10 cellular contexts compared by ENCODE assay signal in genomic region chr11:66420671-66421476, GRCh38. TPM values are rescaled to one million over a fixed set of nuclear protein-coding genes. Genes with fewer than 3 reads are reported as not detected.
DNase-seq lines count a peak whose midpoint lies in the region; ATAC-seq and TF ChIP-seq lines count a peak whose summit lies in the region.
"Had no signal": no experiment of that assay in that cellular context is flagged by ENCODE, and none has a peak within 500 bp of the region (broad histone marks: within the 10 kb centered on the region; RNA-seq: fewer than 3 reads in every experiment).

NPAS4 (plus strand) TSS chr11:66421035; CDS start chr11:66421180, 145 bp downstream.

- H3K4me1 Mint-ChIP-seq in brain = peaks cover 45% of the 10 kb centered on the region
- H3K4me1 Mint-ChIP-seq in nephron progenitor cell = peaks cover 19% of the 10 kb centered on the region

- peak within 1 kb of the TSS; percentile 63 to 90 (median 87) for H3K4me3 Mint-ChIP-seq in brain
- H3K4me3 Mint-ChIP-seq in nephron progenitor cell = peak within 1 kb of the TSS; percentile 18
- H3K4me3 Mint-ChIP-seq: activated naive CD8-positive, alpha-beta T cell; stimulated activated effector memory CD8-positive, alpha-beta T cell treated with anti-CD3 and anti-CD28 coated beads, Interleukin-12 subunit alpha, Interleukin-12 subunit beta, amount 100 ng/mL, for 72 hours had no signal

- TF ChIP-seq CTCF in brain (conservative IDR thresholded peaks at IDR 0.05) (no peak), nephron progenitor cell (IDR thresholded peaks at IDR 0.05) (no peak)

- DNase-seq in DMS79 treated with DMSO at 0.1 percent for 48 hours (lab: John Stamatoyannopoulos, UW) (peak; percentile 73), NCI-H128 (lab: John Stamatoyannopoulos, UW; ENCODE audit: unreplicated experiment) (peak; percentile 72), nephron progenitor cell (peak; percentile 26), NCI-H187 (lab: John Stamatoyannopoulos, UW) (no peak)

- ATAC-seq in GM19035 (IDR thresholded peaks at IDR 0.05; ENCODE audit: unreplicated experiment) (no peak), HG03520 (IDR thresholded peaks at IDR 0.05; ENCODE audit: unreplicated experiment) (no peak)

- H3K27ac Mint-ChIP-seq in brain (peak within 1 kb of the TSS in 4 of 5 experiments; percentile 41 to 96 (median 77)), nephron progenitor cell (no peak within 1 kb of the TSS)
- H3K27ac Mint-ChIP-seq: activated naive CD8-positive, alpha-beta T cell; stimulated activated effector memory CD8-positive, alpha-beta T cell treated with anti-CD3 and anti-CD28 coated beads, Interleukin-12 subunit alpha, Interleukin-12 subunit beta, amount 100 ng/mL, for 72 hours had no signal

- H3K27me3 Mint-ChIP-seq in brain = peaks cover 45% of the 10 kb centered on the region
- peaks cover 53% of the 10 kb centered on the region for H3K27me3 Mint-ChIP-seq in nephron progenitor cell (ENCODE audit: low read depth, poor library complexity)

- peaks cover 0 to 10% (median 2%) of the 10 kb centered on the region in 5 experiments for H3K9me3 Mint-ChIP-seq in brain
- peaks cover 3% of the 10 kb centered on the region for H3K9me3 Mint-ChIP-seq in nephron progenitor cell

- H3K36me3 Mint-ChIP-seq in brain (peaks cover 12% of the 10 kb centered on the region), nephron progenitor cell (ENCODE audit: low read depth) (no peaks in the 10 kb centered on the region)
- H3K36me3 Mint-ChIP-seq: activated naive CD8-positive, alpha-beta T cell had no signal

RNA-seq across cellular contexts. Expression of gene NPAS4, which starts in this region (rescaled TPM):
- not detected for polyA plus RNA-seq in brain (ENCODE audit: insufficient read depth, low read depth, low replicate concordance)
- polyA plus RNA-seq: naive thymus-derived CD8-positive, alpha-beta T cell had no signal

Comparison
In these comparisons a context has a peak if more than half of its experiments do, and no peak if none do; other contexts are left out.
1. DNase-seq: peak in DMS79 treated with DMSO at 0.1 percent for 48 hours (single experiment), NCI-H128 (single experiment) and nephron progenitor cell (single experiment); none in NCI-H187 (0 of 2).